Comparison of ENCODE assay signal across 26 cellular contexts in genomic region chr19:53910170-53910518, GRCh38. TPM values are rescaled to one million over a fixed set of nuclear protein-coding genes. Genes with fewer than 3 reads are reported as not detected.
DNase-seq lines count a peak whose midpoint lies in the region; ATAC-seq and TF ChIP-seq lines count a peak whose summit lies in the region.
"Had no signal": no experiment of that assay in that cellular context is flagged by ENCODE, and none has a peak within 500 bp of the region (broad histone marks: within the 10 kb centered on the region; RNA-seq: fewer than 3 reads in every experiment).

No MANE protein-coding gene starts in this region.

- peak overlapping the region; percentile 56; the same call in 1 of the 2 replicates for H3K9ac ChIP-seq in ES-I3 (ENCODE audit: low read depth, low read length)

- in situ Hi-C loops in Panc1 (cut with HindIII; ENCODE audit: low pct_unique_long_range_greater_than_20kb, low sequenced_read_pairs), result loop anchor here (25.0 kb wide), 1 partner anchor 127 kb away; no protein-coding TSS in a partner anchor

- BruUV-seq in Panc1 (replicated peaks; lab: Mats Ljungman, UMichigan), result no TSS peak

- H3K9me3 Mint-ChIP-seq in mesothelial cell of epicardium, result no peaks in the 10 kb centered on the region
- H3K9me3 Mint-ChIP-seq: T-helper 2 cell treated with Interferon-gamma antibody and Interleukin-4, amounts not matched to agents 5 μg/mL and 100 μg/mL, for 36 hours had no signal

- CTCF ChIA-PET in Panc1 (lab: Charles Lee), result no interaction called here

- H3K4me1 ChIP-seq in ES-I3 (ENCODE audit: insufficient read depth, low read length) (no peaks in the 10 kb centered on the region; the same call in none of the 2 replicates), Panc1 (ENCODE audit: control insufficient read depth, insufficient read depth, low read length) (peaks cover 23% of the 10 kb centered on the region)

- no peak overlapping the region for H3K27ac ChIP-seq in Panc1 (ENCODE audit: low read length)
- H3K27ac ChIP-seq: esophagus muscularis mucosa, heart right ventricle, HL-60 had no signal

- peaks cover 91% of the 10 kb centered on the region for H3K27me3 Mint-ChIP-seq in mesothelial cell of epicardium (ENCODE audit: low read depth)

- H3K27ac Mint-ChIP-seq in mesothelial cell of epicardium, result no peak overlapping the region
- H3K27ac Mint-ChIP-seq: activated CD8-positive, alpha-beta memory T cell treated with anti-CD3 and anti-CD28 coated beads, Interleukin-2, amount 10 ng/mL, durations not matched to agents 7 days and 5 days; CD4-positive, alpha-beta memory T cell; dendritic cell treated with granulocyte-macrophage colony-stimulating factor and Interleukin-4, amounts not matched to agents 40 ng/mL and 50 ng/mL, for 4 days; naive thymus-derived CD4-positive, alpha-beta T cell; T-helper 2 cell treated with Interferon-gamma antibody and Interleukin-4, amounts not matched to agents 5 μg/mL and 100 μg/mL, for 36 hours had no signal

- peaks cover 16% of the 10 kb centered on the region for H3K4me1 Mint-ChIP-seq in mesothelial cell of epicardium

- H3K4me3 ChIP-seq in Panc1 (ENCODE audit: low read depth in 2 of 2, low read length in 2 of 2) (peak overlapping the region; percentile 39 to 56; a peak in 3 of 4 replicates), fibroblast of the aortic adventitia (ENCODE audit: low read depth, low read length) (peak overlapping the region; percentile 83)
- H3K4me3 ChIP-seq: esophagus muscularis mucosa, heart right ventricle had no signal

- no peaks in the 10 kb centered on the region for H3K36me3 ChIP-seq in ES-I3 (ENCODE audit: insufficient read depth, low read length)
- H3K36me3 ChIP-seq in Panc1 (ENCODE audit: control insufficient read depth, insufficient read depth, low read length), result no peaks in the 10 kb centered on the region
- H3K36me3 ChIP-seq: esophagus muscularis mucosa, heart right ventricle had no signal

- POLR2A ChIA-PET in Panc1 (lab: Charles Lee), result no interaction called here

- TF ChIP-seq CTCF in Panc1 (IDR thresholded peaks at IDR 0.05) (no peak), fibroblast of the aortic adventitia (IDR thresholded peaks at IDR 0.05; ENCODE audit: insufficient read depth, low read length) (no peak), mesothelial cell of epicardium (IDR thresholded peaks at IDR 0.05; ENCODE audit: unreplicated experiment) (no peak), omental fat pad (IDR thresholded peaks at IDR 0.05) (no peak)

- H3K36me3 Mint-ChIP-seq in mesothelial cell of epicardium, result no peaks in the 10 kb centered on the region

- DNase-seq in Panc1 (ENCODE audit: low read depth, low spot score), result no peak
- peak; percentile 30 for DNase-seq in fibroblast of the aortic adventitia (ENCODE audit: low read depth)
- DNase-seq in mesothelial cell of epicardium (ENCODE audit: low spot score in 2 of 2, unreplicated experiment in 2 of 2), result no peak
- DNase-seq in NCI-H1105 treated with DMSO at 0.1 percent for 48 hours (lab: John Stamatoyannopoulos, UW), result no peak
- no peak for DNase-seq in omental fat pad (ENCODE audit: low spot score)
- no peak for DNase-seq in stimulated activated CD4-positive, alpha-beta T cell treated with anti-CD3 and anti-CD28 coated beads, Interleukin-12 subunit alpha, Interleukin-12 subunit beta, amount 100 ng/mL, for 4 hours
- DNase-seq: activated CD4-positive, CD25-positive, alpha-beta regulatory T cell treated with anti-CD3 and anti-CD28 coated beads, Interleukin-2, amount 50 U/mL, for 72 hours; activated CD8-positive, alpha-beta memory T cell treated with anti-CD3 and anti-CD28 coated beads, Interleukin-2, amount 10 ng/mL, durations not matched to agents 7 days and 5 days; activated gamma-delta T cell treated with Interleukin-2 at 50 U/mL for 16 hours; CD4-positive, alpha-beta memory T cell; DMS79 treated with DMSO at 0.1 percent for 48 hours; heart right ventricle; Kasumi-1; naive thymus-derived CD4-positive, alpha-beta T cell; NCI-H1436; NCI-H345; SHP77 treated with DMSO at 0.1 percent for 48 hours had no signal

- no peaks in the 10 kb centered on the region for H3K27me3 ChIP-seq in Panc1 (ENCODE audit: control insufficient read depth, insufficient read depth, low read length)

- ATAC-seq in Panc1, result no peak
- ATAC-seq in GM21526 (IDR thresholded peaks at IDR 0.05; ENCODE audit: low FRiP score, unreplicated experiment), result no peak
- no peak for ATAC-seq in omental fat pad (ENCODE audit: low FRiP score)
- ATAC-seq: activated CD8-positive, alpha-beta memory T cell treated with anti-CD3 and anti-CD28 coated beads, Interleukin-2, amount 10 ng/mL, durations not matched to agents 7 days and 5 days; heart right ventricle; naive thymus-derived CD4-positive, alpha-beta T cell had no signal

- peak overlapping the region; percentile 18 for H3K4me3 Mint-ChIP-seq in mesothelial cell of epicardium
- H3K4me3 Mint-ChIP-seq: activated CD8-positive, alpha-beta memory T cell treated with anti-CD3 and anti-CD28 coated beads, Interleukin-2, amount 10 ng/mL, durations not matched to agents 7 days and 5 days; dendritic cell treated with granulocyte-macrophage colony-stimulating factor and Interleukin-4, amounts not matched to agents 40 ng/mL and 50 ng/mL, for 4 days; T-helper 2 cell treated with Interferon-gamma antibody and Interleukin-4, amounts not matched to agents 5 μg/mL and 100 μg/mL, for 36 hours had no signal

- intact Hi-C loops in Panc1 (cut with micrococcal nuclease; ENCODE audit: unreplicated experiment), result no loop called here

- H3K9me3 ChIP-seq in ES-I3 (ENCODE audit: control insufficient read depth, insufficient read depth, low read length) (no peaks in the 10 kb centered on the region), Panc1 (ENCODE audit: control insufficient read depth, insufficient read depth, low read depth, low read length) (no peaks in the 10 kb centered on the region)
- H3K9me3 ChIP-seq: esophagus muscularis mucosa, heart right ventricle had no signal

RNA-seq across cellular contexts. Expression of gene CACNG7, which starts 1.1 kb away (rescaled TPM):
- total RNA-seq in Panc1 (2021; ENCODE audit: unreplicated experiment) (7.7 TPM), fibroblast of the aortic adventitia (ENCODE audit: low replicate concordance) (0.57 and 1.9 TPM in 2 replicates), mesothelial cell of epicardium (0.52 to 0.82 TPM (median 0.76 TPM) in 3 replicates), omental fat pad (not detected)
- 50.5 TPM for polyA plus RNA-seq in Panc1 (2012; ENCODE audit: insufficient read length)
- total RNA-seq: activated CD8-positive, alpha-beta memory T cell treated with anti-CD3 and anti-CD28 coated beads, Interleukin-2, amount 10 ng/mL, durations not matched to agents 7 days and 5 days; CD4-positive, alpha-beta memory T cell; heart right ventricle; lower leg skin; naive thymus-derived CD4-positive, alpha-beta T cell; renal cortical epithelial cell; subcutaneous adipose tissue had no signal
- polyA plus RNA-seq: CD4-positive, alpha-beta memory T cell; heart right ventricle; naive thymus-derived CD4-positive, alpha-beta T cell had no signal

RNA-seq across cellular contexts. Expression of gene PRKCG, which starts 28.1 kb away (rescaled TPM):
- 2.5 TPM for total RNA-seq in Panc1 (2021; ENCODE audit: unreplicated experiment)
- polyA plus RNA-seq in Panc1 (2012; ENCODE audit: insufficient read length), result 4.2 TPM
- not detected in 2 replicates for total RNA-seq in fibroblast of the aortic adventitia (ENCODE audit: low replicate concordance)
- 19.1 to 21.6 TPM (median 19.3 TPM) in 3 replicates for total RNA-seq in mesothelial cell of epicardium
- total RNA-seq in omental fat pad, result not detected
- total RNA-seq: activated CD8-positive, alpha-beta memory T cell treated with anti-CD3 and anti-CD28 coated beads, Interleukin-2, amount 10 ng/mL, durations not matched to agents 7 days and 5 days; CD4-positive, alpha-beta memory T cell; esophagus muscularis mucosa; heart right ventricle; lower leg skin; subcutaneous adipose tissue had no signal

RNA-seq across cellular contexts. Expression of gene MYADM, which starts 42.5 kb away (rescaled TPM):
- 469 TPM for total RNA-seq in Panc1 (2021; ENCODE audit: unreplicated experiment)
- polyA plus RNA-seq in Panc1 (2012; ENCODE audit: insufficient read length), result 387 TPM
- 6.8 and 30.2 TPM in 2 replicates for total RNA-seq in fibroblast of the aortic adventitia (ENCODE audit: low replicate concordance)
- 195 to 211 TPM (median 200 TPM) in 3 replicates for total RNA-seq in mesothelial cell of epicardium
- 100 to 1,000 TPM in 2 of 4 donors, 10 to 100 TPM in 2; 50.6 to 346 (median 97.8) TPM for total RNA-seq in omental fat pad

RNA-seq across cellular contexts. Expression of gene CACNG8, which starts 52.6 kb away (rescaled TPM):
- total RNA-seq in Panc1 (2021; ENCODE audit: unreplicated experiment) (17.7 TPM), fibroblast of the aortic adventitia (ENCODE audit: low replicate concordance) (0.41 and 0.45 TPM in 2 replicates), mesothelial cell of epicardium (2.1 to 2.6 TPM (median 2.1 TPM) in 3 replicates), omental fat pad (not detected)
- 16.0 TPM for polyA plus RNA-seq in Panc1 (2012; ENCODE audit: insufficient read length)
- total RNA-seq: activated CD8-positive, alpha-beta memory T cell treated with anti-CD3 and anti-CD28 coated beads, Interleukin-2, amount 10 ng/mL, durations not matched to agents 7 days and 5 days; CD4-positive, alpha-beta memory T cell had no signal
- polyA plus RNA-seq: CD4-positive, alpha-beta memory T cell; naive thymus-derived CD4-positive, alpha-beta T cell had no signal
